24 cellular contexts compared by ENCODE assay signal in genomic region chr3:156611870-156612494, GRCh38. TPM values are rescaled to one million over a fixed set of nuclear protein-coding genes. Genes with fewer than 3 reads are reported as not detected.
A peak's percentile ranks its signal among the peaks of the same experiment; 100 is the strongest.
DNase-seq lines count a peak whose midpoint lies in the region; ATAC-seq and TF ChIP-seq lines count a peak whose summit lies in the region.
"Had no signal": no experiment of that assay in that cellular context is flagged by ENCODE, and none has a peak within 500 bp of the region (broad histone marks: within the 10 kb centered on the region; RNA-seq: fewer than 3 reads in every experiment).

No MANE protein-coding gene starts in this region.

- WGBS in upper lobe of left lung, 2 donors = 57 to 58% methylated on average over 2 of the region's 2 CpGs

- DNase-seq in DMS53 (lab: John Stamatoyannopoulos, UW) = peak; percentile 59
- DNase-seq in DMS53 treated with DMSO at 0.1 percent for 48 hours (lab: John Stamatoyannopoulos, UW; ENCODE audit: unreplicated experiment) = no peak
- peak; percentile 100 for DNase-seq in SK-N-MC (ENCODE audit: low read depth, low spot score)
- DNase-seq in lower lobe of right lung = no peak
- DNase-seq in upper lobe of left lung = peak in 1 of 2 donors; percentile 60
- no peak for DNase-seq in activated CD4-positive, alpha-beta T cell treated with anti-CD3 and anti-CD28 coated beads, Interleukin-2, amount 10 ng/mL, durations not matched to agents 24 days and 14 days
- DNase-seq: CD8-positive, alpha-beta T cell; DMS153; GDM1; H7; Karpas-422; MV-4-11; NCI-H1105 treated with DMSO at 0.1 percent for 48 hours; NCI-H2081 treated with DMSO at 0.1 percent for 48 hours; NCI-H774; NK-92 treated with Interleukin-12 subunit alpha and Interleukin-12 subunit beta, amount 100 ng/mL, for 24 hours; SIG-M5 had no signal

- no peaks in the 10 kb centered on the region for H3K9me3 Mint-ChIP-seq in activated CD4-positive, alpha-beta T cell treated with anti-CD3 and anti-CD28 coated beads, Interleukin-2, amount 10 ng/mL, durations not matched to agents 24 days and 14 days
- H3K9me3 Mint-ChIP-seq: CD8-positive, alpha-beta T cell; IgD-negative memory B cell had no signal

- peak overlapping the region; percentile 74 for H3K9ac ChIP-seq in SK-N-MC (ENCODE audit: insufficient read length)
- H3K9ac ChIP-seq: BLaER1 treated with 17β-estradiol and CSF1 and Interleukin-3, amounts not matched to agents 10 nM and 100 nM had no signal

- H3K4me3 Mint-ChIP-seq in activated CD4-positive, alpha-beta T cell treated with anti-CD3 and anti-CD28 coated beads, Interleukin-2, amount 10 ng/mL, durations not matched to agents 24 days and 14 days = no peak overlapping the region
- H3K4me3 Mint-ChIP-seq: CD8-positive, alpha-beta T cell; IgD-negative memory B cell had no signal

- ATAC-seq in lower lobe of right lung = peak; percentile 60 to 61
- no peak for ATAC-seq in upper lobe of left lung (ENCODE audit: low FRiP score in 2 of 2)
- ATAC-seq in GM19463 (IDR thresholded peaks at IDR 0.05; ENCODE audit: unreplicated experiment) = no peak
- ATAC-seq in GM19395 (IDR thresholded peaks at IDR 0.05; ENCODE audit: unreplicated experiment) = no peak
- ATAC-seq: CD8-positive, alpha-beta T cell; Panc1; SK-N-SH treated with all-trans-retinoic acid at 6 μM for 48 hours had no signal

- no peaks in the 10 kb centered on the region for H3K36me3 Mint-ChIP-seq in activated CD4-positive, alpha-beta T cell treated with anti-CD3 and anti-CD28 coated beads, Interleukin-2, amount 10 ng/mL, durations not matched to agents 24 days and 14 days (ENCODE audit: low read depth)
- H3K36me3 Mint-ChIP-seq: CD8-positive, alpha-beta T cell; IgD-negative memory B cell had no signal

- H3K36me3 ChIP-seq in SK-N-MC (ENCODE audit: insufficient read depth, low read length) = peaks cover 5% of the 10 kb centered on the region; the same call in 1 of the 2 replicates
- H3K36me3 ChIP-seq in lower lobe of right lung = no peaks in the 10 kb centered on the region
- no peaks in the 10 kb centered on the region for H3K36me3 ChIP-seq in upper lobe of left lung
- H3K36me3 ChIP-seq: BLaER1 treated with 17β-estradiol and CSF1 and Interleukin-3, amounts not matched to agents 10 nM and 100 nM had no signal

- no peak overlapping the region for H3K27ac Mint-ChIP-seq in activated CD4-positive, alpha-beta T cell treated with anti-CD3 and anti-CD28 coated beads, Interleukin-2, amount 10 ng/mL, durations not matched to agents 24 days and 14 days
- H3K27ac Mint-ChIP-seq: CD8-positive, alpha-beta T cell; IgD-negative memory B cell had no signal

- peaks cover 22% of the 10 kb centered on the region for H3K4me1 Mint-ChIP-seq in activated CD4-positive, alpha-beta T cell treated with anti-CD3 and anti-CD28 coated beads, Interleukin-2, amount 10 ng/mL, durations not matched to agents 24 days and 14 days

- TF ChIP-seq EP300 in upper lobe of left lung (IDR thresholded peaks at IDR 0.05) = no peak

- TF ChIP-seq POLR2A in upper lobe of left lung (IDR thresholded peaks at IDR 0.05) = peak in 1 of 4 donors; percentile 17

- peaks cover 15% of the 10 kb centered on the region for H3K27me3 Mint-ChIP-seq in activated CD4-positive, alpha-beta T cell treated with anti-CD3 and anti-CD28 coated beads, Interleukin-2, amount 10 ng/mL, durations not matched to agents 24 days and 14 days
- H3K27me3 Mint-ChIP-seq: IgD-negative memory B cell had no signal

- intact Hi-C loops in lower lobe of right lung (cut with DNase I) = no loop called here
- intact Hi-C loops in activated CD4-positive, alpha-beta T cell treated with anti-CD3 and anti-CD28 coated beads, Interleukin-2, amount 10 ng/mL, durations not matched to agents 24 days and 14 days (cut with micrococcal nuclease) = no loop called here

- H3K9me3 ChIP-seq in SK-N-MC (ENCODE audit: low read depth, low read length) = peaks cover 7% of the 10 kb centered on the region; the same call in 1 of the 2 replicates
- no peaks in the 10 kb centered on the region for H3K9me3 ChIP-seq in lower lobe of right lung
- H3K9me3 ChIP-seq in upper lobe of left lung = no peaks in the 10 kb centered on the region
- H3K9me3 ChIP-seq: BLaER1 treated with 17β-estradiol and CSF1 and Interleukin-3, amounts not matched to agents 10 nM and 100 nM had no signal

- H3K4me3 ChIP-seq in SK-N-MC (peak overlapping the region; percentile 61), lower lobe of right lung (no peak overlapping the region), upper lobe of left lung (no peak overlapping the region)
- H3K4me3 ChIP-seq: BLaER1 treated with 17β-estradiol and CSF1 and Interleukin-3, amounts not matched to agents 10 nM and 100 nM had no signal

- H3K4me1 ChIP-seq in lower lobe of right lung (peaks cover 18% of the 10 kb centered on the region), upper lobe of left lung (peaks cover 0 to 21% (median 9%) of the 10 kb centered on the region in 4 donors)

- H3K27ac ChIP-seq in SK-N-MC = peak overlapping the region; percentile 100
- peak overlapping the region; percentile 39 for H3K27ac ChIP-seq in lower lobe of right lung
- H3K27ac ChIP-seq in upper lobe of left lung = peak overlapping the region in 3 of 4 donors; percentile 19 to 68 (median 50)
- H3K27ac ChIP-seq: 22Rv1; BLaER1 treated with 17β-estradiol and CSF1 and Interleukin-3, amounts not matched to agents 10 nM and 100 nM had no signal

- H3K27me3 ChIP-seq in lower lobe of right lung (ENCODE audit: low read depth) (no peaks in the 10 kb centered on the region), upper lobe of left lung (no peaks in the 10 kb centered on the region)
- H3K27me3 ChIP-seq: BLaER1 treated with 17β-estradiol and CSF1 and Interleukin-3, amounts not matched to agents 10 nM and 100 nM had no signal

- TF ChIP-seq CTCF in lower lobe of right lung (IDR thresholded peaks at IDR 0.05) (no peak), upper lobe of left lung (IDR thresholded peaks at IDR 0.05) (no peak)

RNA-seq across cellular contexts. Expression of gene SSR3, which starts 57.1 kb away (rescaled TPM):
- total RNA-seq in lower lobe of right lung (158 TPM), upper lobe of left lung (100 to 1,000 TPM in 4 of 6 donors, 10 to 100 TPM in 2; 25.1 to 178 (median 132) TPM)
- total RNA-seq in activated CD4-positive, alpha-beta T cell treated with anti-CD3 and anti-CD28 coated beads, Interleukin-2, amount 10 ng/mL, durations not matched to agents 24 days and 14 days = 151 and 153 TPM in 2 replicates

Comparison
In these comparisons a context has a peak if more than half of its experiments do, and no peak if none do; other contexts are left out.
1. DNase-seq: peak in DMS53 (single experiment) and SK-N-MC (single experiment); none in DMS53 treated with DMSO at 0.1 percent for 48 hours (single experiment), lower lobe of right lung (single experiment) and activated CD4-positive, alpha-beta T cell treated with anti-CD3 and anti-CD28 coated beads, Interleukin-2, amount 10 ng/mL, durations not matched to agents 24 days and 14 days (single experiment).
2. H3K27ac ChIP-seq: peak in every context shown above with its lines; median percentile 100 in SK-N-MC; 50 in upper lobe of left lung; 39 in lower lobe of right lung.
3. ATAC-seq: peak in lower lobe of right lung (2 of 2); none in upper lobe of left lung (0 of 2), GM19463 (single experiment) and GM19395 (single experiment).